Comparison of ENCODE assay signal across 1 cellular context in the genomic region with DNA sequence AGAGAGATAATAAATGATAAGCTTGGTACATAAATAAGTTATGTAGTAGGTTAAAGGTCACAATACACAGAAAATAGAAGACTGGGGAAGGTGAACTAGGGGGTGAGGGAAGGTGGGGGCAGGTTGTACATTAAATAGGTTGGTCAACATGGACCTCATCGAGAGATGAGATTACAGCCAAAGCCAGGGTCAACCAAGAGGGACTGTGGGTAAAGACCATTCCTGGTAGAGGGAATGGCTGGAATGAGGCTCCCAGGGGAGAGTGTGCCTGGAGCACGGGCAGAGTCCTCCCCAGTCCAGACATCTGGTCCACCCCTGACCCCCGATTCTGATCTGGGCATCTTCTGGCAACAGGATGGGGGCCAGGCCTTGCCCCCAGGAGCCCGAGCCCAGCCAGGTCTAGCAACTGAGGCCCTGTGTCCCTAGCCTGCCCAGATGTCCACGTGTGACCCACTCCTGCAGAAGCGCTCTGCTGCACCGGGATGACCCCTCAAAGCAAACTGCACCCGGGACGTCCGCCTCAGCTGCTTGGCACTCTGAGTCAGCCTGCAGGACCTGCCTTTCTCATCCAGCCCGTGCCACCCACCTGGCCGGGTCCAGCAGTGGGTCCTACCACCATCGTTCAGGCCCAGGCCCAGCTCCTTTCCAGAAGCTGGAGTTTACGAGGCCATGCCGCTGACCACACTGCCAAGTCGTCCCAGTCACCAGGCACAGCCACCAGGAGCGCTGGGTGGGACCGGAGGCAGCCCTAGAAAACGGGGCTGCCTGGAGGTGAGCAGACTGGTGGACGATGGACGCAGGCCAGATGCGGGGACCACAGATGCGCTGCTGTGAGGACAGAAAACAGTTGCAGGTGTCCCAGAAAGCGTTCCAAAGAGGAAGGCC.
TF ChIP-seq lines count a peak whose summit lies in the region.

No MANE protein-coding gene starts in this region.

TF ChIP-seq in K562, 482 proteins besides CTCF, POLR2A, EP300 and RAD21:
- TF ChIP-seq NR2C1 (IDR thresholded peaks at IDR 0.05) (no peak), NR2C1 (tag; IDR thresholded peaks at IDR 0.05) (0 out of 2 replicates have a peak, but pooled peaks have one; percentile 23), SLC30A9 (CRISPR knock-in tag; IDR thresholded peaks at IDR 0.05) (no peak), SAP30 (IDR thresholded peaks at IDR 0.05; ENCODE audit: borderline replicate concordance, insufficient read depth, low read depth, low read length, poor library complexity, severe bottlenecking) (no peak)
- TF ChIP-seq, protein P1, sequence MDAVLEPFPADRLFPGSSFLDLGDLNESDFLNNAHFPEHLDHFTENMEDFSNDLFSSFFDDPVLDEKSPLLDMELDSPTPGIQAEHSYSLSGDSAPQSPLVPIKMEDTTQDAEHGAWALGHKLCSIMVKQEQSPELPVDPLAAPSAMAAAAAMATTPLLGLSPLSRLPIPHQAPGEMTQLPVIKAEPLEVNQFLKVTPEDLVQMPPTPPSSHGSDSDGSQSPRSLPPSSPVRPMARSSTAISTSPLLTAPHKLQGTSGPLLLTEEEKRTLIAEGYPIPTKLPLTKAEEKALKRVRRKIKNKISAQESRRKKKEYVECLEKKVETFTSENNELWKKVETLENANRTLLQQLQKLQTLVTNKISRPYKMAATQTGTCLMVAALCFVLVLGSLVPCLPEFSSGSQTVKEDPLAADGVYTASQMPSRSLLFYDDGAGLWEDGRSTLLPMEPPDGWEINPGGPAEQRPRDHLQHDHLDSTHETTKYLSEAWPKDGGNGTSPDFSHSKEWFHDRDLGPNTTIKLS (IDR thresholded peaks at IDR 0.05; ENCODE audit: borderline replicate concordance, low read depth): no peak
